ENCODE assay signal across 8 cellular contexts in the genomic region with DNA sequence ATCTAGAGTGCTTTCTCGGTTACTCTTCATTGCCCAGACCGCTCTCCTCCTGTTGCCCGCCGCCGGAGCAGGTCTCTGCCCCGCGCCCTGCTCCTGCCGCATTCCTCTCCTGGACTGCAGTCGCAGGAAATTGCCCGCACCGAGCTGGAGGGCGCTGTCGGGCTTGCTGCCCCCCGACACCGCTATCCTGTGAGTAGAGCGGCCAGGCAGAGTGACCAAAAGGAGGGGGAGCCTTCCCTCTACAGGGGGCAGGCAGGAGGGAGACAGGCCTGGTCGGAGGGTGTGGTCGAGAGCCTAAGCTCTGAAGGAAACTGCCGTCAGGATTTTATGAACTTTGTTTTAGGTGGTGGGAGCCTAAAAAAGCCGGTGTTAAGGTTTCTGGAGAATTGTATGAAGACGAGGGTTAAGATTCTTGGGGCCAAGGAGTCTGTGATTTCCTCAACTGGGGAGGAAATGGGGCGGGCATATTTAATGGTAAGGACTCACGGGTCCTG. TPM values are rescaled to one million over a fixed set of nuclear protein-coding genes. Genes with fewer than 3 reads are reported as not detected.
DNase-seq lines count a peak whose midpoint lies in the region; ATAC-seq and TF ChIP-seq lines count a peak whose summit lies in the region.

No MANE protein-coding gene starts in this region.

- H3K4me1 Mint-ChIP-seq in natural killer cell: peaks cover 19 to 32% of the 10 kb centered on the region in 2 donors

- H3K9me3 Mint-ChIP-seq in natural killer cell: no peaks in the 10 kb centered on the region

- H3K4me3 ChIP-seq in SK-N-SH (ENCODE audit: low read depth in 2 of 2, low read length in 1 of 2) (peak overlapping the region; percentile 90 to 96), esophagus squamous epithelium (peak overlapping the region; percentile 65 to 88 (median 82))

- POLR2A ChIA-PET in SK-N-SH (lab: Yijun Ruan, JAX): interaction anchor here (1.5 to 2.4 kb wide), 2 partner anchors 15 to 315 kb away, joined by 3 to 20 read pairs; no protein-coding TSS in a partner anchor

- H3K79me2 ChIP-seq in SK-N-SH (ENCODE audit: insufficient read depth): peaks cover 54% of the 10 kb centered on the region

- intact Hi-C loops in esophagus squamous epithelium (cut with DNase I) (no loop called here), natural killer cell (cut with micrococcal nuclease) (loop anchor here (2.0 to 10.0 kb wide), 5 partner anchors 119 to 691 kb away; partner anchors contain the start of genes CAPZA1, SLC16A1 and ST7L)

- no peaks in the 10 kb centered on the region for H3K27me3 Mint-ChIP-seq in natural killer cell (ENCODE audit: low read depth in 2 of 2)

- H3K27ac Mint-ChIP-seq in natural killer cell: peak overlapping the region; percentile 95 to 99

- no peak for TF ChIP-seq RAD21 in SK-N-SH (IDR thresholded peaks at IDR 0.05; ENCODE audit: low read length)

- peak; percentile 59 for TF ChIP-seq CTCF in SK-N-SH (IDR thresholded peaks at IDR 0.05)
- peak in 1 of 6 experiments; percentile 47 for TF ChIP-seq CTCF in esophagus squamous epithelium (IDR thresholded peaks at IDR 0.05)
- no peak for TF ChIP-seq CTCF in natural killer cell (IDR thresholded peaks at IDR 0.05)

- DNase-seq in AG20443 (ENCODE audit: low spot score) (peak; percentile 77), SK-N-SH (peak; percentile 75), esophagus squamous epithelium (lab: John Stamatoyannopoulos, UW) (no peak), natural killer cell (no peak), NCI-H1417 (lab: John Stamatoyannopoulos, UW) (no peak), DMS79 (lab: John Stamatoyannopoulos, UW) (no peak)

- no peaks in the 10 kb centered on the region for H3K9me2 ChIP-seq in SK-N-SH

- peak; percentile 21 for ATAC-seq in GM18511 (IDR thresholded peaks at IDR 0.05; ENCODE audit: unreplicated experiment)
- peak; percentile 26 for ATAC-seq in HG03045 (IDR thresholded peaks at IDR 0.05; ENCODE audit: unreplicated experiment)
- ATAC-seq in natural killer cell: peak; percentile 12 to 22 (median 16)

- H3K9ac ChIP-seq in SK-N-SH: peak overlapping the region; percentile 83

- H3K27ac ChIP-seq in SK-N-SH (ENCODE audit: low read depth in 2 of 2, low read length in 1 of 2) (peak overlapping the region; percentile 87 to 97), esophagus squamous epithelium (peak overlapping the region; percentile 90 to 97 (median 94))

- H3F3A ChIP-seq in SK-N-SH (replicated peaks; ENCODE audit: insufficient read depth): peaks cover 21% of the 10 kb centered on the region

- H3K9me3 ChIP-seq in SK-N-SH (no peaks in the 10 kb centered on the region), esophagus squamous epithelium (no peaks in the 10 kb centered on the region)

- peaks cover 32% of the 10 kb centered on the region for H4K20me1 ChIP-seq in SK-N-SH (ENCODE audit: insufficient read depth)

- peak overlapping the region; percentile 82 for H3K4me2 ChIP-seq in SK-N-SH

- H3K36me3 ChIP-seq in SK-N-SH (replicated peaks in 1 of 2; ENCODE audit: control insufficient read depth in 1 of 2, insufficient read depth in 2 of 2, low read length in 1 of 2) (peaks cover 2 to 11% of the 10 kb centered on the region in 2 experiments), esophagus squamous epithelium (peaks cover 0 to 16% (median 5%) of the 10 kb centered on the region in 3 donors)

- CTCF ChIA-PET in SK-N-SH (lab: Yijun Ruan, JAX): interaction anchor here (0.7 to 3.2 kb wide), 78 partner anchors 9 to 844 kb away, joined by 3 to 66 read pairs (median 5); partner anchors contain the start of genes MAGI3, PPM1J and RSBN1

- H2AFZ ChIP-seq in SK-N-SH (ENCODE audit: low read depth): peak overlapping the region; percentile 88; the same call in 1 of the 2 replicates

- H3K4me1 ChIP-seq in SK-N-SH (ENCODE audit: control insufficient read depth in 1 of 2, insufficient read depth in 2 of 2, low read depth in 1 of 2, low read length in 1 of 2) (peaks cover 6 to 7% of the 10 kb centered on the region in 2 experiments; a peak in 3 of 4 replicates), esophagus squamous epithelium (peaks cover 4 to 39% (median 24%) of the 10 kb centered on the region in 3 donors)

- TF ChIP-seq POLR2A in esophagus squamous epithelium (IDR thresholded peaks at IDR 0.05): no peak

- TF ChIP-seq EP300 in SK-N-SH (IDR thresholded peaks at IDR 0.05; ENCODE audit: borderline replicate concordance in 1 of 2, low read depth in 1 of 2, low read length in 1 of 2): no peak

- H3K27me3 ChIP-seq in SK-N-SH (ENCODE audit: insufficient read depth) (no peaks in the 10 kb centered on the region), esophagus squamous epithelium (no peaks in the 10 kb centered on the region)

- peak overlapping the region; percentile 97 for H3K4me3 Mint-ChIP-seq in natural killer cell

- H3K36me3 Mint-ChIP-seq in natural killer cell: no peaks in the 10 kb centered on the region

- under 1% methylated on average over 20 of the region's 23 CpGs for WGBS in SK-N-SH (ENCODE audit: low lambda C conversion rate)
- 0 to 4% methylated on average over 7 to 13 of the region's 23 CpGs for WGBS in esophagus squamous epithelium, 2 donors

TF ChIP-seq in SK-N-SH, 30 proteins besides CTCF, POLR2A, EP300 and RAD21:
- TF ChIP-seq YY1 (IDR thresholded peaks at IDR 0.05; ENCODE audit: low read depth) (0 out of 2 replicates have a peak, but pooled peaks have one; percentile 59), MXI1 (IDR thresholded peaks at IDR 0.05; ENCODE audit: low read depth, low read length) (0 out of 2 replicates have a peak, but pooled peaks have one; percentile 11), MEF2A (IDR thresholded peaks at IDR 0.05; ENCODE audit: borderline replicate concordance, low read depth) (no peak), RCOR1 (IDR thresholded peaks at IDR 0.05; ENCODE audit: low read length) (no peak), FOXJ3 (CRISPR knock-in tag; IDR thresholded peaks at IDR 0.05) (no peak), FOSL2 (IDR thresholded peaks at IDR 0.05; ENCODE audit: borderline replicate concordance, low read depth) (no peak)

RNA-seq across cellular contexts. Expression of gene LRIG2, which starts 0.5 kb away (rescaled TPM):
- 3.8 and 4.9 TPM in 2 replicates for polyA plus RNA-seq in SK-N-SH (2012; rRNA removed)
- 2.1 and 2.7 TPM in 2 replicates for polyA plus RNA-seq in SK-N-SH (2012; cell fraction: cytosol; rRNA removed)
- 9.2 and 16.5 TPM in 2 replicates for polyA plus RNA-seq in SK-N-SH (2012; cell fraction: nucleus; rRNA removed)
- total RNA-seq in esophagus squamous epithelium (10 to 100 TPM in 3 of 4 donors, 1 to 10 TPM in 1; 8.9 to 18.3 (median 11.6) TPM), natural killer cell (10 to 100 TPM; 20.2 to 28.5 (median 23.7) TPM)

Comparison
In these comparisons a context has a peak if more than half of its experiments do, and no peak if none do; other contexts are left out.
1. DNase-seq: peak in AG20443 (single experiment) and SK-N-SH (single experiment); none in esophagus squamous epithelium (single experiment), natural killer cell (single experiment), NCI-H1417 (0 of 3) and DMS79 (single experiment).
2. Peak in every context shown above with its lines, with median percentiles within 50 percentile points of each other: ATAC-seq.